ENCODE assay signal across 1 cellular context in the genomic region with DNA sequence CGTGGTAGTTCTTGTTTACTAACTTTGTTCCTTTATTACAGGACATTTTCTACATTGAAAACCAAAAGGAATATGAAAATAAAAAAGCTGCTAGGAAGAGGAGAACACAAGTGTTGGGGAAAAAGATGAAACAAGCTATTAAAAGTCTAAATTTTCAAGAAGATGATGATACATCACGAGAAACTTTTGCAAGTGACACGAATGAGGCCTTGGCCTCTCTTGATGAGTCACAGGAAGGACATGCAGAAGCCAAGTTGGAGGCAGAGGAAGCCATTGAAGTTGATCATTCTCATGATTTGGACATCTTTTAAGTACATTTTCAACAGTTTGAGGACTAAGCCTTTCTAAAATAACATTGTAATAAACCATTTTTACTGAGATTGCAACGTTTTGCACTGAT.
TF ChIP-seq lines count a peak whose summit lies in the region.

No MANE protein-coding gene starts in this region.

TF ChIP-seq in WTC11, 78 proteins besides CTCF, POLR2A, EP300 and RAD21 (continued from another document):
- TF ChIP-seq ZNF671 (CRISPR knock-in tag; IDR thresholded peaks at IDR 0.05), result no peak
